1 cellular context compared by ENCODE assay signal in genomic region chr18:23069481-23069880, GRCh38.
TF ChIP-seq lines count a peak whose summit lies in the region.

No MANE protein-coding gene starts in this region.

TF ChIP-seq in SK-N-SH, 30 proteins besides CTCF, POLR2A, EP300 and RAD21 (continued from another document):
- TF ChIP-seq TEAD4 (IDR thresholded peaks at IDR 0.05; ENCODE audit: borderline replicate concordance, insufficient read depth), result no peak
- no peak for TF ChIP-seq NFIC (IDR thresholded peaks at IDR 0.05; ENCODE audit: borderline replicate concordance)
- no peak for TF ChIP-seq RFX5 (IDR thresholded peaks at IDR 0.05; ENCODE audit: low read length)
- TF ChIP-seq MEF2A (IDR thresholded peaks at IDR 0.05; ENCODE audit: borderline replicate concordance, low read depth), result no peak
